ENCODE assay signal across 20 cellular contexts in genomic region chr6:123309130-123309529, GRCh38.
"Had no signal": no experiment of that assay in that cellular context is flagged by ENCODE, and none has a peak within 500 bp of the region (broad histone marks: within the 10 kb centered on the region; RNA-seq: fewer than 3 reads in every experiment).

No MANE protein-coding gene starts in this region.

- DNase-seq: IMR-90, Karpas-422, KG1, MM.1S, NCI-H1105 treated with DMSO at 0.1 percent for 48 hours, NCI-H1417 treated with DMSO at 0.1 percent for 48 hours, NCI-H146, NCI-H1694 treated with DMSO at 0.1 percent for 48 hours, NCI-H1930, NCI-H2081, NCI-H2107, NCI-H2227 treated with DMSO at 0.1 percent for 48 hours, NCI-H524, NCI-H526 treated with DMSO at 0.1 percent for 48 hours, NCI-H748 treated with DMSO at 0.1 percent for 48 hours, RPMI8226, SHP77 treated with DMSO at 0.1 percent for 48 hours, SJCRH30 had no signal

- H3K27ac ChIP-seq: SJCRH30, SK-N-MC had no signal

- H3K27me3 ChIP-seq: SJCRH30 had no signal

- ATAC-seq: HepG2 had no signal

- H3K36me3 ChIP-seq: SJCRH30 had no signal

- H3K4me1 ChIP-seq: SJCRH30 had no signal

- H3K4me3 ChIP-seq: SJCRH30, SK-N-MC had no signal

- H3K9me3 ChIP-seq: SJCRH30 had no signal
